ENCODE assay signal across 12 cellular contexts in genomic region chr1:150532860-150533259, GRCh38. TPM values are rescaled to one million over a fixed set of nuclear protein-coding genes. Genes with fewer than 3 reads are reported as not detected.
DNase-seq lines count a peak whose midpoint lies in the region; ATAC-seq and TF ChIP-seq lines count a peak whose summit lies in the region.
"Had no signal": no experiment of that assay in that cellular context is flagged by ENCODE, and none has a peak within 500 bp of the region (broad histone marks: within the 10 kb centered on the region; RNA-seq: fewer than 3 reads in every experiment).

No MANE protein-coding gene starts in this region.

- DNase-seq in Calu3 (no peak), RWPE2 (ENCODE audit: low spot score) (no peak), kidney tubule cell (ENCODE audit: low spot score) (peak; percentile 32), sigmoid colon (no peak), hippocampal formation (lab: John Stamatoyannopoulos, UW) (no peak), erythroblast (lab: John Stamatoyannopoulos, UW) (no peak), NCI-H2196 (lab: John Stamatoyannopoulos, UW; ENCODE audit: unreplicated experiment) (no peak), NCI-H128 (lab: John Stamatoyannopoulos, UW; ENCODE audit: unreplicated experiment) (no peak)
- DNase-seq: NK-92 treated with Interleukin-12 subunit alpha and Interleukin-12 subunit beta, amount 100 ng/mL, for 24 hours had no signal

- peak overlapping the region; percentile 55 for H3K4me3 Mint-ChIP-seq in Calu3 (ENCODE audit: low read depth, unreplicated experiment)
- H3K4me3 Mint-ChIP-seq: CD4-positive, alpha-beta T cell; effector memory CD8-positive, alpha-beta T cell; T-helper 17 cell had no signal

- peak overlapping the region; percentile 92 for H3K27ac Mint-ChIP-seq in Calu3 (ENCODE audit: unreplicated experiment)
- H3K27ac Mint-ChIP-seq: CD4-positive, alpha-beta T cell; T-helper 17 cell had no signal

- BruUV-seq in Calu3 (replicated peaks; lab: Mats Ljungman, UMichigan) = TSS peak; percentile 71

- TF ChIP-seq EP300 in sigmoid colon (IDR thresholded peaks at IDR 0.05) = no peak

- CTCF ChIA-PET in Calu3 (lab: Charles Lee) = interaction anchor here (0.6 to 3.0 kb wide), 9 partner anchors 12 to 57 kb away, joined by 3 to 24 read pairs (median 5); partner anchors contain the start of genes ECM1, FALEC and TARS2

- no peaks in the 10 kb centered on the region for H3K27me3 Mint-ChIP-seq in Calu3 (ENCODE audit: unreplicated experiment)
- H3K27me3 Mint-ChIP-seq: CD4-positive, alpha-beta T cell had no signal

- H3K27me3 ChIP-seq in RWPE2 (ENCODE audit: insufficient read depth, poor library complexity, severe bottlenecking) = no peaks in the 10 kb centered on the region
- H3K27me3 ChIP-seq in sigmoid colon = no peaks in the 10 kb centered on the region

- H3K9me3 ChIP-seq in RWPE2 (ENCODE audit: severe bottlenecking) = no peaks in the 10 kb centered on the region
- H3K9me3 ChIP-seq in sigmoid colon = no peaks in the 10 kb centered on the region

- peaks cover 23% of the 10 kb centered on the region for H3K36me3 Mint-ChIP-seq in Calu3 (ENCODE audit: insufficient read depth, unreplicated experiment)

- WGBS in sigmoid colon, 2 donors = 16 to 46% methylated on average over 5 of the region's 5 CpGs

- H3K36me3 ChIP-seq in RWPE2 (ENCODE audit: low read depth) = no peaks in the 10 kb centered on the region
- no peaks in the 10 kb centered on the region for H3K36me3 ChIP-seq in sigmoid colon

- TF ChIP-seq POLR2A in sigmoid colon (IDR thresholded peaks at IDR 0.05) = no peak
- no peak for TF ChIP-seq POLR2A in erythroblast (IDR thresholded peaks at IDR 0.05; ENCODE audit: low read length)

- TF ChIP-seq CTCF in Calu3 (IDR thresholded peaks at IDR 0.05; ENCODE audit: unreplicated experiment) (no peak), RWPE2 (IDR thresholded peaks at IDR 0.05; ENCODE audit: poor library complexity, severe bottlenecking) (peak; percentile 59), sigmoid colon (IDR thresholded peaks at IDR 0.05) (peak in 1 of 4 experiments; percentile 34)

- no peak for ATAC-seq in RWPE2 (ENCODE audit: low read depth)

- intact Hi-C loops in Calu3 (cut with micrococcal nuclease; ENCODE audit: unreplicated experiment) = loop anchor here (1.0 to 10.0 kb wide), 4 partner anchors 27 to 278 kb away; partner anchors contain the start of genes CA14 and TARS2
- intact Hi-C loops in sigmoid colon (cut with DNase I) = loop anchor here (2.0 to 10.0 kb wide), 2 partner anchors 68 to 288 kb away; no protein-coding TSS in a partner anchor

- peaks cover 16% of the 10 kb centered on the region for H3K4me1 ChIP-seq in RWPE2 (ENCODE audit: insufficient read depth, poor library complexity, severe bottlenecking)
- H3K4me1 ChIP-seq in sigmoid colon = peaks cover 0 to 45% (median 17%) of the 10 kb centered on the region in 4 donors

- H3K27ac ChIP-seq in RWPE2 (ENCODE audit: poor library complexity, severe bottlenecking) = no peak overlapping the region
- H3K27ac ChIP-seq in sigmoid colon = peak overlapping the region; percentile 69 to 86 (median 82)

- no peaks in the 10 kb centered on the region for H3K9me3 Mint-ChIP-seq in Calu3 (ENCODE audit: low read depth, unreplicated experiment)
- H3K9me3 Mint-ChIP-seq: CD4-positive, alpha-beta T cell; effector memory CD8-positive, alpha-beta T cell had no signal

- H3K4me3 ChIP-seq in RWPE2 (ENCODE audit: severe bottlenecking) (no peak overlapping the region), sigmoid colon (no peak overlapping the region)

- H3K4me1 Mint-ChIP-seq in Calu3 (ENCODE audit: low read depth, unreplicated experiment) = peaks cover 69% of the 10 kb centered on the region

RNA-seq across cellular contexts. Expression of gene ADAMTSL4, which starts 16.3 kb away (rescaled TPM):
- total RNA-seq in Calu3 (2022) (1.9 and 2.7 TPM in 2 replicates), sigmoid colon (10 to 100 TPM; 14.6 to 36.0 (median 24.3) TPM)
- polyA plus RNA-seq in sigmoid colon = 10 to 100 TPM in 1 of 3 donors, 1 to 10 TPM in 2; 2.1 to 14.0 (median 4.8) TPM

RNA-seq across cellular contexts. Expression of gene FALEC, which starts 17.3 kb away (rescaled TPM):
- 0.71 TPM in 1 of 2 replicates, not detected in the other for total RNA-seq in Calu3 (2022)
- not detected for total RNA-seq in sigmoid colon
- under 1 TPM in 1 of 3 donors, not detected in 2; 0.35 TPM for polyA plus RNA-seq in sigmoid colon
- total RNA-seq: CD4-positive, alpha-beta T cell had no signal

RNA-seq across cellular contexts. Expression of gene ECM1, which starts 25.0 kb away (rescaled TPM):
- total RNA-seq in Calu3 (2022) (1.6 and 2.8 TPM in 2 replicates), sigmoid colon (10 to 100 TPM in 3 of 4 donors, 1 to 10 TPM in 1; 9.2 to 23.8 (median 13.8) TPM)
- polyA plus RNA-seq in sigmoid colon = 1 to 10 TPM; 2.1 to 8.7 (median 3.0) TPM

RNA-seq across cellular contexts. Expression of gene TARS2, which starts 45.6 kb away (rescaled TPM):
- total RNA-seq in Calu3 (2022) = 42.2 and 51.7 TPM in 2 replicates
- total RNA-seq in sigmoid colon = 10 to 100 TPM in 2 of 4 donors, 1 to 10 TPM in 2; 8.1 to 13.3 (median 10.4) TPM
- 10 to 100 TPM in 1 of 3 donors, 1 to 10 TPM in 2; 4.6 to 16.9 (median 6.0) TPM for polyA plus RNA-seq in sigmoid colon

RNA-seq across cellular contexts. Expression of gene MCL1, which starts 46.5 kb away (rescaled TPM):
- 261 and 262 TPM in 2 replicates for total RNA-seq in Calu3 (2022)
- 100 to 1,000 TPM; 159 to 352 (median 212) TPM for total RNA-seq in sigmoid colon
- 100 to 1,000 TPM; 119 to 194 (median 153) TPM for polyA plus RNA-seq in sigmoid colon
